In genomic region chr17:1865252-1866037, GRCh38 we compare ENCODE assay signal across 8 cellular contexts. TPM values are rescaled to one million over a fixed set of nuclear protein-coding genes. Genes with fewer than 3 reads are reported as not detected.
DNase-seq lines count a peak whose midpoint lies in the region; ATAC-seq and TF ChIP-seq lines count a peak whose summit lies in the region.

No MANE protein-coding gene starts in this region.

- no peak for ATAC-seq in HG02763 (IDR thresholded peaks at IDR 0.05; ENCODE audit: unreplicated experiment)
- ATAC-seq in HG02852 (IDR thresholded peaks at IDR 0.05; ENCODE audit: unreplicated experiment): no peak

- no peak overlapping the region for H3K4me3 ChIP-seq in GM12865 (ENCODE audit: low read depth, low read length)

- DNase-seq in A172 (ENCODE audit: low spot score) (peak; percentile 54), GM12865 (ENCODE audit: low read depth) (peak; percentile 52), NOMO-1 treated with DMSO at 0.1 percent for 48 hours (lab: John Stamatoyannopoulos, UW; ENCODE audit: unreplicated experiment) (peak; percentile 16), germinal center (ENCODE audit: low spot score) (peak; percentile 54)
- peak; percentile 53 to 61 for DNase-seq in activated T-cell treated with anti-CD3 and anti-CD28 coated beads, Interleukin-2, amount 50 U/mL, for 48 hours
- DNase-seq in stimulated activated CD4-positive, alpha-beta T cell treated with anti-CD3 and anti-CD28 coated beads, Interleukin-2, amount 100 ng/mL, for 48 hours: peak; percentile 48

- TF ChIP-seq CTCF in GM12865 (IDR thresholded peaks at IDR 0.05; ENCODE audit: insufficient read depth, low read depth, low read length, missing control alignments): peak; percentile 49

RNA-seq across cellular contexts. Expression of gene RPA1, which starts 35.6 kb away (rescaled TPM):
- total RNA-seq in A172 (2014; rRNA removed; shearing (Covaris generic)): 41.1 and 46.1 TPM in 2 replicates

RNA-seq across cellular contexts. Expression of gene SMYD4, which starts 35.7 kb away (rescaled TPM):
- 5.1 and 7.7 TPM in 2 replicates for total RNA-seq in A172 (2014; rRNA removed; shearing (Covaris generic))
